In genomic region chr10:86960003-86960862, GRCh38 we compare ENCODE assay signal across 9 cellular contexts. TPM values are rescaled to one million over a fixed set of nuclear protein-coding genes. Genes with fewer than 3 reads are reported as not detected.
DNase-seq lines count a peak whose midpoint lies in the region; ATAC-seq and TF ChIP-seq lines count a peak whose summit lies in the region.
"Had no signal": no experiment of that assay in that cellular context is flagged by ENCODE, and none has a peak within 500 bp of the region (broad histone marks: within the 10 kb centered on the region; RNA-seq: fewer than 3 reads in every experiment).

No MANE protein-coding gene starts in this region.

- no peak overlapping the region for H3K23ac ChIP-seq in IMR-90 (ENCODE audit: low read depth, low read length)

- no peaks in the 10 kb centered on the region for H4K20me1 ChIP-seq in IMR-90 (ENCODE audit: insufficient read depth, low read length)
- H4K20me1 ChIP-seq: BLaER1 treated with 17β-estradiol and CSF1 and Interleukin-3, amounts not matched to agents 10 nM and 100 nM had no signal

- DNase-seq in NCI-H146 (lab: John Stamatoyannopoulos, UW) (peak; percentile 12), NCI-H146 treated with DMSO at 0.1 percent for 48 hours (lab: John Stamatoyannopoulos, UW; ENCODE audit: unreplicated experiment) (no peak), IMR-90 (peak; percentile 65), fibroblast of the conjunctiva (ENCODE audit: low read depth) (peak; percentile 68), posterior vena cava (ENCODE audit: low spot score) (peak; percentile 84), globus pallidus (ENCODE audit: low spot score) (no peak)

- H4K5ac ChIP-seq in IMR-90 (ENCODE audit: low read depth, low read length): peak overlapping the region; percentile 72; the same call in 1 of the 2 replicates

- H3K18ac ChIP-seq in IMR-90 (ENCODE audit: low read depth, low read length): no peak overlapping the region

- peak overlapping the region; percentile 29; the same call in 1 of the 2 replicates for H2BK20ac ChIP-seq in IMR-90 (ENCODE audit: low read depth, low read length)

- no peaks in the 10 kb centered on the region for H3K27me3 ChIP-seq in IMR-90 (ENCODE audit: control insufficient read depth, insufficient read depth, low read length)
- H3K27me3 ChIP-seq: BLaER1 treated with 17β-estradiol and CSF1 and Interleukin-3, amounts not matched to agents 10 nM and 100 nM had no signal

- H3K14ac ChIP-seq in IMR-90 (replicated peaks; ENCODE audit: low read depth, low read length): peak overlapping the region; percentile 75

- peak overlapping the region; percentile 92 for H2AFZ ChIP-seq in IMR-90 (replicated peaks; ENCODE audit: low read length, poor library complexity)

- peak overlapping the region; percentile 80; the same call in 2 of the 3 replicates for H2BK15ac ChIP-seq in IMR-90 (ENCODE audit: low read depth, low read length)

- no peak overlapping the region for H3K9ac ChIP-seq in IMR-90 (ENCODE audit: low read depth, low read length)

- no TSS peak for BruUV-seq in IMR-90 (replicated peaks; lab: Mats Ljungman, UMichigan)

- H4K91ac ChIP-seq in IMR-90 (ENCODE audit: insufficient read depth, low read depth, low read length): peak overlapping the region; percentile 96; the same call in 1 of the 2 replicates

- ATAC-seq in GM21390 (IDR thresholded peaks at IDR 0.05; ENCODE audit: unreplicated experiment) (peak; percentile 82), IMR-90 (ENCODE audit: low read depth) (peak; percentile 83)

- H3K4me1 ChIP-seq in IMR-90 (ENCODE audit: control insufficient read depth, insufficient read depth, low read length): peaks cover 14% of the 10 kb centered on the region

- dilution Hi-C loops in IMR-90 (cut with HindIII; ENCODE audit: low sequenced_read_pairs, unreplicated experiment): no loop called here

- H3K36me3 ChIP-seq in IMR-90 (ENCODE audit: control insufficient read depth, insufficient read depth, low read length): no peaks in the 10 kb centered on the region
- H3K36me3 ChIP-seq: BLaER1 treated with 17β-estradiol and CSF1 and Interleukin-3, amounts not matched to agents 10 nM and 100 nM had no signal

- peak; percentile 86 for TF ChIP-seq CTCF in IMR-90 (conservative IDR thresholded peaks at IDR 0.05; ENCODE audit: low read depth, low read length)
- peak; percentile 62 for TF ChIP-seq CTCF in VCaP (conservative IDR thresholded peaks at IDR 0.05)

- peaks cover 12% of the 10 kb centered on the region for H3K9me1 ChIP-seq in IMR-90 (ENCODE audit: insufficient read depth, low read length)

- CTCF ChIA-PET in IMR-90 (lab: Yijun Ruan, JAX): interaction anchor here (0.6 to 1.1 kb wide), 3 partner anchors 78 to 272 kb away, joined by 3 to 6 read pairs (median 3); no protein-coding TSS in a partner anchor

- POLR2A ChIA-PET in IMR-90 (lab: Charles Lee; ENCODE audit: unreplicated experiment): no interaction called here

- peak overlapping the region; percentile 98 for H2AK5ac ChIP-seq in IMR-90 (ENCODE audit: low read depth, low read length)

- 88% methylated on average over 17 of the region's 37 CpGs; no CpG with 5 or more reads in 1 of the 2 experiments for WGBS in IMR-90 (ENCODE audit: extremely low coverage in 2 of 2, insufficient read length in 1 of 2), 2 experiments

- no peak overlapping the region; the same call in 1 of the 2 replicates for H3K27ac ChIP-seq in IMR-90 (ENCODE audit: insufficient read depth, low read length)
- H3K27ac ChIP-seq in VCaP: no peak overlapping the region; the same call in 1 of the 2 replicates

- in situ Hi-C loops in IMR-90 (cut with MboI; ENCODE audit: low sequenced_read_pairs): no loop called here

- no peak for TF ChIP-seq POLR2A in IMR-90 (IDR thresholded peaks at IDR 0.05; ENCODE audit: low read depth, low read length)

- H4K8ac ChIP-seq in IMR-90 (ENCODE audit: low read depth in 2 of 2, low read length in 2 of 2): peak overlapping the region; percentile 89 to 96; a peak in 3 of 4 replicates

- intact Hi-C loops in IMR-90 (cut with micrococcal nuclease) (no loop called here), posterior vena cava (cut with DNase I) (no loop called here)

- H3K79me1 ChIP-seq in IMR-90 (ENCODE audit: low read depth in 1 of 2, low read length in 2 of 2): peaks cover 0 to 13% of the 10 kb centered on the region in 2 experiments; a peak in 1 of 4 replicates

- no peaks in the 10 kb centered on the region for H3K9me3 ChIP-seq in IMR-90 (ENCODE audit: control insufficient read depth, insufficient read depth, low read length)
- H3K9me3 ChIP-seq: BLaER1 treated with 17β-estradiol and CSF1 and Interleukin-3, amounts not matched to agents 10 nM and 100 nM had no signal

- H3K4me3 ChIP-seq in IMR-90 (ENCODE audit: insufficient read depth, low read depth, low read length): no peak overlapping the region
- H3K4me3 ChIP-seq: BLaER1 treated with 17β-estradiol and CSF1 and Interleukin-3, amounts not matched to agents 10 nM and 100 nM had no signal

- H2BK120ac ChIP-seq in IMR-90 (ENCODE audit: low read depth, low read length): peak overlapping the region; percentile 98

- H2BK5ac ChIP-seq in IMR-90 (ENCODE audit: low read depth, low read length, poor library complexity, severe bottlenecking): peak overlapping the region; percentile 25

- TF ChIP-seq RAD21 in IMR-90 (IDR thresholded peaks at IDR 0.05; ENCODE audit: low read length): peak; percentile 85

- peak overlapping the region; percentile 99 for H2AK9ac ChIP-seq in IMR-90 (replicated peaks; ENCODE audit: low read depth, low read length, poor library complexity)

- H3K4me2 ChIP-seq in IMR-90 (ENCODE audit: low read depth, low read length): no peak overlapping the region

- peak overlapping the region; percentile 97 for H3K4ac ChIP-seq in IMR-90 (ENCODE audit: low read depth, low read length)

- H3K56ac ChIP-seq in IMR-90 (ENCODE audit: extremely low read depth, insufficient read depth, low read length): no peak overlapping the region

TF ChIP-seq in IMR-90, 13 proteins besides CTCF, POLR2A, EP300 and RAD21:
- TF ChIP-seq CHD1 (IDR thresholded peaks at IDR 0.05; ENCODE audit: low read depth, low read length) (no peak), FOS (IDR thresholded peaks at IDR 0.05; ENCODE audit: low read depth, low read length) (no peak), NFE2L2 (IDR thresholded peaks at IDR 0.05; ENCODE audit: low read depth, low read length) (no peak), BHLHE40 (IDR thresholded peaks at IDR 0.05; ENCODE audit: low read depth, low read length) (peak; percentile 61; the same call in 1 of the 2 replicates), MAZ (IDR thresholded peaks at IDR 0.05; ENCODE audit: borderline replicate concordance, low read depth, low read length) (peak; percentile 89), MXI1 (IDR thresholded peaks at IDR 0.05; ENCODE audit: borderline replicate concordance, low read depth, low read length) (no peak), USF2 (IDR thresholded peaks at IDR 0.05; ENCODE audit: low read depth, low read length) (no peak), SMC3 (IDR thresholded peaks at IDR 0.05; ENCODE audit: low read depth, low read length) (peak; percentile 63), RFX5 (IDR thresholded peaks at IDR 0.05; ENCODE audit: low read depth, low read length) (no peak), RCOR1 (IDR thresholded peaks at IDR 0.05; ENCODE audit: insufficient replicate concordance, low read length) (no peak), ELK1 (IDR thresholded peaks at IDR 0.05; ENCODE audit: borderline replicate concordance, low read depth, low read length) (no peak), CEBPB (IDR thresholded peaks at IDR 0.05; ENCODE audit: low read depth, low read length) (no peak), MAFK (IDR thresholded peaks at IDR 0.05; ENCODE audit: low read depth, low read length) (no peak)

RNA-seq across cellular contexts. Expression of gene SNCG, which starts 1.8 kb away (rescaled TPM):
- total RNA-seq in IMR-90 (2012; rRNA removed): 10.6 and 11.9 TPM in 2 replicates
- polyA plus RNA-seq in IMR-90 (2012; rRNA removed): 17.9 and 19.0 TPM in 2 replicates
- 19.4 and 24.5 TPM in 2 replicates for polyA plus RNA-seq in IMR-90 (2012; cell fraction: cytosol; rRNA removed)
- polyA plus RNA-seq in IMR-90 (2012; cell fraction: nucleus; rRNA removed; ENCODE audit: low replicate concordance): 12.2 and 13.8 TPM in 2 replicates
- 10 to 100 TPM; 55.9 to 61.1 TPM for total RNA-seq in posterior vena cava

RNA-seq across cellular contexts. Expression of gene MMRN2, which starts 2.8 kb away (rescaled TPM):
- 0.56 and 1.8 TPM in 2 replicates for total RNA-seq in IMR-90 (2012; rRNA removed)
- polyA plus RNA-seq in IMR-90 (2012; rRNA removed): 1.0 and 1.6 TPM in 2 replicates
- polyA plus RNA-seq in IMR-90 (2012; cell fraction: cytosol; rRNA removed): 0.40 and 0.51 TPM in 2 replicates
- 3.8 and 4.2 TPM in 2 replicates for polyA plus RNA-seq in IMR-90 (2012; cell fraction: nucleus; rRNA removed; ENCODE audit: low replicate concordance)
- 10 to 100 TPM; 46.6 to 57.0 TPM for total RNA-seq in posterior vena cava

RNA-seq across cellular contexts. Expression of gene ADIRF, which starts 8.0 kb away (rescaled TPM):
- total RNA-seq in IMR-90 (2012; rRNA removed) (2.3 and 2.5 TPM in 2 replicates), posterior vena cava (100 to 1,000 TPM; 188 to 212 TPM)
- 7.2 and 12.4 TPM in 2 replicates for polyA plus RNA-seq in IMR-90 (2012; rRNA removed)
- polyA plus RNA-seq in IMR-90 (2012; cell fraction: cytosol; rRNA removed): 4.7 and 10.7 TPM in 2 replicates
- polyA plus RNA-seq in IMR-90 (2012; cell fraction: nucleus; rRNA removed; ENCODE audit: low replicate concordance): 1.4 and 1.5 TPM in 2 replicates

RNA-seq across cellular contexts. Expression of gene FAM25A, which starts 59.9 kb away (rescaled TPM):
- not detected in 2 replicates for total RNA-seq in IMR-90 (2012; rRNA removed)
- not detected in 2 replicates for polyA plus RNA-seq in IMR-90 (2012; rRNA removed)
- 5.6 TPM in 1 of 2 replicates, not detected in the other for polyA plus RNA-seq in IMR-90 (2012; cell fraction: cytosol; rRNA removed)
- not detected in 2 replicates for polyA plus RNA-seq in IMR-90 (2012; cell fraction: nucleus; rRNA removed; ENCODE audit: low replicate concordance)
- not detected for total RNA-seq in posterior vena cava

Comparison
In these comparisons a context has a peak if more than half of its experiments do, and no peak if none do; other contexts are left out.
1. DNase-seq: peak in NCI-H146 (single experiment), IMR-90 (single experiment), fibroblast of the conjunctiva (single experiment) and posterior vena cava (single experiment); none in NCI-H146 treated with DMSO at 0.1 percent for 48 hours (single experiment) and globus pallidus (single experiment).
2. RNA of gene MMRN2, which starts 2.8 kb away (total RNA-seq): 46.6 to 57.0 TPM in posterior vena cava; 0.56 to 1.8 TPM in IMR-90; every median in the first group is over 10 times any median in the second.
3. RNA of gene ADIRF, which starts 8.0 kb away (total RNA-seq): 188 to 212 TPM in posterior vena cava; 2.3 to 2.5 TPM in IMR-90; every median in the first group is over 10 times any median in the second.